8 cellular contexts compared by ENCODE assay signal in genomic region chr4:141307241-141307689, GRCh38.
DNase-seq lines count a peak whose midpoint lies in the region; ATAC-seq and TF ChIP-seq lines count a peak whose summit lies in the region.

No MANE protein-coding gene starts in this region.

- no peak overlapping the region for H3K27ac ChIP-seq in lung (ENCODE audit: low read depth in 1 of 2, low read length in 1 of 2)

- H3K4me3 ChIP-seq in BE2C (ENCODE audit: low read depth, low read length), result no peak overlapping the region
- H3K4me3 ChIP-seq in lung, result no peak overlapping the region

- H3K27me3 ChIP-seq in BE2C (no peaks in the 10 kb centered on the region), lung (ENCODE audit: control insufficient read depth, insufficient read depth) (no peaks in the 10 kb centered on the region)

- ATAC-seq in GM18909 (IDR thresholded peaks at IDR 0.05; ENCODE audit: poor library complexity, unreplicated experiment), result peak; percentile 100
- peak; percentile 99 for ATAC-seq in HG03108 (IDR thresholded peaks at IDR 0.05; ENCODE audit: unreplicated experiment)
- peak; percentile 86 for ATAC-seq in lung (ENCODE audit: insufficient read depth, low FRiP score)

- TF ChIP-seq CTCF in BE2C (IDR thresholded peaks at IDR 0.05; ENCODE audit: low read depth, low read length) (peak; percentile 74), lung (IDR thresholded peaks at IDR 0.05; ENCODE audit: control extremely low read depth, extremely low read depth) (peak; percentile 50)

- peak; percentile 64 for DNase-seq in BE2C
- DNase-seq in NCI-H345 (lab: John Stamatoyannopoulos, UW), result peak; percentile 24
- DNase-seq in activated CD4-positive, alpha-beta T cell treated with anti-CD3 and anti-CD28 coated beads, Interleukin-2, amount 50 U/mL, for 1 hour, result peak; percentile 34
- DNase-seq in dermis microvascular lymphatic vessel endothelial cell (ENCODE audit: low read depth in 2 of 2), result peak; percentile 42 to 70
- DNase-seq in lung (ENCODE audit: low spot score), result peak; percentile 40
- DNase-seq in stimulated activated CD8-positive, alpha-beta memory T cell treated with anti-CD3 and anti-CD28 coated beads, Interleukin-15, amount 100 ng/mL, for 24 hours (ENCODE audit: low read depth), result peak; percentile 6

- 31 to 44% methylated on average over 5 of the region's 5 CpGs for WGBS in lung, 2 donors

- H3K9me3 ChIP-seq in BE2C (no peaks in the 10 kb centered on the region), lung (ENCODE audit: control insufficient read depth in 2 of 2, insufficient read depth in 1 of 2, low read length in 1 of 2) (no peaks in the 10 kb centered on the region)

- H3K36me3 ChIP-seq in BE2C, result no peaks in the 10 kb centered on the region
- H3K36me3 ChIP-seq in lung (ENCODE audit: control insufficient read depth in 2 of 2, insufficient read depth in 2 of 2, low read length in 2 of 2), result no peaks in the 10 kb centered on the region

- H3K4me1 ChIP-seq in BE2C, result no peaks in the 10 kb centered on the region
- H3K4me1 ChIP-seq in lung (ENCODE audit: control insufficient read depth in 2 of 2, insufficient read depth in 2 of 2, low read length in 2 of 2), result no peaks in the 10 kb centered on the region

Comparison
In these comparisons a context has a peak if more than half of its experiments do, and no peak if none do; other contexts are left out.
1. DNase-seq: peak in every context shown above with its lines; median percentile 64 in BE2C; 56 in dermis microvascular lymphatic vessel endothelial cell; 40 in lung; 34 in activated CD4-positive, alpha-beta T cell treated with anti-CD3 and anti-CD28 coated beads, Interleukin-2, amount 50 U/mL, for 1 hour; 24 in NCI-H345; 6 in stimulated activated CD8-positive, alpha-beta memory T cell treated with anti-CD3 and anti-CD28 coated beads, Interleukin-15, amount 100 ng/mL, for 24 hours.